Comparison of ENCODE assay signal across 17 cellular contexts in the genomic region with DNA sequence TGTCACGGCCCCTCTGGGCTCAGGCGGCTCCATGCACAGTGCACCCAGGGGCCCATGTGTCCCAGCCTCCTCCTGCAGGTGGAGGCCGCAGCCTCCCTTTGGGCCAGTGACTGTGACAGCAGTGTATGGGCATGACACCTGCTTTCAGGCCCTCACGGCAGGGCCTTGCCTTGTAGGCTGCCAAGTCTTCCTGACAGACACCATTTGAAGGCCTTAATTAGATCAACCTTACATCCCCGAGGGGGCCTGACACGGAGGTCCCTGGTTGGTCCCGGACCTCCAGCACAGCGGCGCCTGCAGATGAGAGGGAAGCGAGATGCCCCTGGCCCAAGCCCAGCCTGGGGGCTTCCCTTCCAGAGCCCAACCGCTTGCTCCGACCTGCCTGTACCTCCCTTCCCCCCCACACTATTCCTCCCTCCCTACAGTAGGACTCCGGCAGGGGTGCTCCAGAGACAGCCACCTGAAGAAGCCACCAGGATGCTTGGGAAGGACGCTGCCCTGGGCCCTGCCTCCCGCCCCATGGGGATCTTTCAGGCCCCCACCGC. TPM values are rescaled to one million over a fixed set of nuclear protein-coding genes. Genes with fewer than 3 reads are reported as not detected.
A peak's percentile ranks its signal among the peaks of the same experiment; 100 is the strongest.
DNase-seq lines count a peak whose midpoint lies in the region; FAIRE-seq and TF ChIP-seq lines count a peak whose summit lies in the region.
"Had no signal": no experiment of that assay in that cellular context is flagged by ENCODE, and none has a peak within 500 bp of the region (broad histone marks: within the 10 kb centered on the region; RNA-seq: fewer than 3 reads in every experiment).

No MANE protein-coding gene starts in this region.

- peaks cover 5% of the 10 kb centered on the region; the same call in 1 of the 2 replicates for H3K79me1 ChIP-seq in H1 (ENCODE audit: low read depth, low read length)

- H3K14ac ChIP-seq in H1 (ENCODE audit: insufficient read length): no peak overlapping the region

- H3K79me2 ChIP-seq in mammary epithelial cell (ENCODE audit: insufficient read depth, low read length) (peaks cover 90% of the 10 kb centered on the region), H1 (ENCODE audit: control insufficient read depth in 1 of 2, insufficient read depth in 2 of 2, low read length in 2 of 2) (no peaks in the 10 kb centered on the region), parathyroid adenoma (no peaks in the 10 kb centered on the region)

- WGBS in mammary epithelial cell (ENCODE audit: low coverage, missing lambda C conversion rate): 86% methylated on average over 10 of the region's 16 CpGs
- 97% methylated on average over 12 of the region's 16 CpGs; no CpG with 5 or more reads in 1 of the 2 experiments for WGBS in H1 (ENCODE audit: extremely low coverage in 1 of 2, insufficient coverage in 1 of 2, insufficient read length in 1 of 2, insufficient replicate concordance in 2 of 2, low coverage in 1 of 2, low lambda C conversion rate in 2 of 2, missing lambda C conversion rate in 1 of 2), 2 experiments

- H4K5ac ChIP-seq in H1 (ENCODE audit: insufficient read length, low read depth, low read length): no peak overlapping the region

- H3K4me3 ChIP-seq in mammary epithelial cell (replicated peaks in 1 of 3; ENCODE audit: insufficient read depth in 1 of 3, low read depth in 2 of 3, low read length in 3 of 3) (no peak overlapping the region), breast epithelium (no peak overlapping the region), H1 (ENCODE audit: extremely low read depth in 1 of 4, insufficient read depth in 2 of 4, low read depth in 3 of 4, low read length in 4 of 4) (no peak overlapping the region), parathyroid adenoma (ENCODE audit: low read depth, low read length) (no peak overlapping the region)
- H3K4me3 ChIP-seq: Peyer's patch had no signal

- no peak overlapping the region for H2BK12ac ChIP-seq in H1 (ENCODE audit: low read depth, low read length)

- no peak for TF ChIP-seq POLR2A in breast epithelium (IDR thresholded peaks at IDR 0.05)
- TF ChIP-seq POLR2A in H1 (IDR thresholded peaks at IDR 0.05; ENCODE audit: control extremely low read depth in 1 of 2, low read depth in 2 of 2, low read length in 2 of 2): no peak

- H2AFZ ChIP-seq in mammary epithelial cell (ENCODE audit: low read depth, low read length) (no peak overlapping the region), H1 (ENCODE audit: low read length) (no peak overlapping the region), parathyroid adenoma (no peak overlapping the region)

- dilution Hi-C loops in mammary epithelial cell (cut with HindIII; ENCODE audit: low sequenced_read_pairs): no loop called here

- no peak overlapping the region for H3K18ac ChIP-seq in H1 (ENCODE audit: extremely low read depth, low read length)

- H4K20me1 ChIP-seq in mammary epithelial cell (ENCODE audit: insufficient read depth, low read length): no peaks in the 10 kb centered on the region
- H4K20me1 ChIP-seq in H1 (replicated peaks in 1 of 2; ENCODE audit: control insufficient read depth in 1 of 2, insufficient read depth in 2 of 2, low read length in 2 of 2): peaks cover 2 to 4% of the 10 kb centered on the region in 2 experiments

- POLR2A ChIA-PET in H1 (lab: Charles Lee; ENCODE audit: partially characterized antibody): interaction anchor here (1.4 kb wide), 1 partner anchor 32 kb away, joined by 4 read pairs; a partner anchor contains a TSS

- intact Hi-C loops in mammary epithelial cell (cut with micrococcal nuclease) (loop anchor here (1.0 to 2.0 kb wide), 2 partner anchors 16 to 20 kb away; no protein-coding TSS in a partner anchor), breast epithelium (cut with DNase I; ENCODE audit: low total_unique reads) (no loop called here)

- H4K8ac ChIP-seq in H1 (ENCODE audit: extremely low read depth, insufficient read depth, low read length): peak overlapping the region; percentile 51; the same call in 1 of the 2 replicates

- no peak overlapping the region for H2AK5ac ChIP-seq in H1 (ENCODE audit: low read depth, low read length)

- no peak overlapping the region for H2BK120ac ChIP-seq in H1 (replicated peaks; ENCODE audit: low read depth, low read length)

- FAIRE-seq in H1 (lab: Jason Lieb, UNC): no peak
- FAIRE-seq: G401.6, GM12891, HTR-8/SVneo had no signal

- H2BK15ac ChIP-seq in H1 (ENCODE audit: low read length): no peak overlapping the region

- DNase-seq in mammary epithelial cell (no peak), breast epithelium (ENCODE audit: low spot score in 2 of 2) (no peak), H1 (ENCODE audit: low read depth in 1 of 2, low spot score in 2 of 2) (no peak), AML-193 (lab: John Stamatoyannopoulos, UW) (no peak), dedifferentiated amniotic fluid mesenchymal stem cell (ENCODE audit: extremely low spot score) (no peak), NCI-H526 (lab: John Stamatoyannopoulos, UW) (no peak)
- no peak for DNase-seq in activated effector memory CD4-positive, alpha-beta T cell treated with Interleukin-2 at 50 U/mL for 16 hours
- DNase-seq: CD4-positive, alpha-beta memory T cell; DMS79; NCI-H748 treated with DMSO at 0.1 percent for 48 hours; SHP77 treated with DMSO at 0.1 percent for 48 hours; SW 1271 had no signal

- TF ChIP-seq RAD21 in H1 (IDR thresholded peaks at IDR 0.05 in 1 of 2, conservative IDR thresholded peaks at IDR 0.05 in 1 of 2; ENCODE audit: low read depth in 2 of 2, low read length in 2 of 2): no peak

- H3K27me3 ChIP-seq in mammary epithelial cell (ENCODE audit: insufficient read depth, low read length) (no peaks in the 10 kb centered on the region), breast epithelium (no peaks in the 10 kb centered on the region), H1 (replicated peaks in 1 of 4; ENCODE audit: control insufficient read depth in 3 of 4, extremely low read depth in 1 of 4, insufficient read depth in 3 of 4, low read length in 3 of 4) (no peaks in the 10 kb centered on the region), parathyroid adenoma (ENCODE audit: control insufficient read depth, insufficient read depth, low read length) (no peaks in the 10 kb centered on the region)
- H3K27me3 ChIP-seq: Peyer's patch had no signal

- H3K4ac ChIP-seq in H1 (replicated peaks; ENCODE audit: insufficient read length, low read depth, low read length): no peak overlapping the region

- no peak overlapping the region for H3K23ac ChIP-seq in H1 (ENCODE audit: insufficient read length)

- no peak for TF ChIP-seq EP300 in H1 (IDR thresholded peaks at IDR 0.05; ENCODE audit: borderline replicate concordance in 1 of 2, low read depth in 2 of 2, low read length in 2 of 2)

- no TSS peak for BruUV-seq in mammary epithelial cell (replicated peaks; lab: Mats Ljungman, UMichigan)

- H3K4me2 ChIP-seq in mammary epithelial cell (ENCODE audit: insufficient read depth, low read depth, low read length): no peak overlapping the region
- no peak overlapping the region for H3K4me2 ChIP-seq in H1 (ENCODE audit: insufficient read depth in 1 of 2, low read depth in 2 of 2, low read length in 2 of 2)
- no peak overlapping the region for H3K4me2 ChIP-seq in parathyroid adenoma (ENCODE audit: low read length)

- H3K4me1 ChIP-seq in mammary epithelial cell (ENCODE audit: insufficient read depth, low read length) (peaks cover 44% of the 10 kb centered on the region), breast epithelium (peaks cover 15 to 30% of the 10 kb centered on the region in 2 donors), H1 (replicated peaks in 1 of 4; ENCODE audit: control insufficient read depth in 3 of 4, insufficient read depth in 4 of 4, low read length in 3 of 4) (peaks cover 0 to 12% (median 5%) of the 10 kb centered on the region in 4 experiments; a peak in 4 of 7 replicates), parathyroid adenoma (peaks cover 14% of the 10 kb centered on the region)

- no peak overlapping the region for H2BK20ac ChIP-seq in H1 (ENCODE audit: low read length)

- in situ Hi-C loops in mammary epithelial cell (cut with MboI; ENCODE audit: low sequenced_read_pairs in 2 of 2): no loop called here

- no peak overlapping the region for H2BK5ac ChIP-seq in H1 (ENCODE audit: low read depth, low read length)

- TF ChIP-seq CTCF in mammary epithelial cell (conservative IDR thresholded peaks at IDR 0.05 in 1 of 2, IDR thresholded peaks at IDR 0.05 in 1 of 2; ENCODE audit: extremely low read depth in 1 of 2, insufficient read depth in 1 of 2, low read depth in 1 of 2, low read length in 2 of 2): no peak
- no peak for TF ChIP-seq CTCF in breast epithelium (IDR thresholded peaks at IDR 0.05)
- no peak for TF ChIP-seq CTCF in H1 (IDR thresholded peaks at IDR 0.05; ENCODE audit: control extremely low read depth in 1 of 3, insufficient read depth in 1 of 3, low read depth in 1 of 3, low read length in 3 of 3)
- no peak for TF ChIP-seq CTCF in parathyroid adenoma (IDR thresholded peaks at IDR 0.05)

- H3K36me3 ChIP-seq in mammary epithelial cell (ENCODE audit: insufficient read depth, low read length) (peaks cover 5% of the 10 kb centered on the region), breast epithelium (no peaks in the 10 kb centered on the region), H1 (ENCODE audit: control insufficient read depth in 2 of 4, insufficient read depth in 4 of 4, low read length in 3 of 4) (no peaks in the 10 kb centered on the region), parathyroid adenoma (ENCODE audit: control insufficient read depth, insufficient read depth, low read length) (no peaks in the 10 kb centered on the region)
- H3K36me3 ChIP-seq: Peyer's patch had no signal

- H3K9ac ChIP-seq in mammary epithelial cell (ENCODE audit: insufficient read depth, low read length) (no peak overlapping the region), H1 (replicated peaks in 1 of 4; ENCODE audit: extremely low read depth in 1 of 4, low read depth in 3 of 4, low read length in 3 of 4) (no peak overlapping the region), parathyroid adenoma (no peak overlapping the region)

- H3K27ac ChIP-seq in mammary epithelial cell (ENCODE audit: insufficient read depth, low read depth, low read length): peak overlapping the region; percentile 21
- no peak overlapping the region for H3K27ac ChIP-seq in breast epithelium
- no peak overlapping the region for H3K27ac ChIP-seq in H1 (ENCODE audit: low read depth, low read length)
- H3K27ac ChIP-seq in parathyroid adenoma: peak overlapping the region; percentile 87

- no peak overlapping the region for H3K56ac ChIP-seq in H1 (replicated peaks; ENCODE audit: insufficient read length, low read depth, low read length)

- H3K23me2 ChIP-seq in H1 (ENCODE audit: low read depth, low read length): no peaks in the 10 kb centered on the region

- no peak overlapping the region for H4K91ac ChIP-seq in H1 (replicated peaks; ENCODE audit: insufficient read length, low read length)

- CTCF ChIA-PET in mammary epithelial cell (lab: Charles Lee; ENCODE audit: low non-redundant PET) (no interaction called here), H1 (lab: Charles Lee; ENCODE audit: partially characterized antibody) (interaction anchor here (1.0 to 1.7 kb wide), 4 partner anchors 19 to 35 kb away, joined by 3 to 7 read pairs (median 4); no protein-coding TSS in a partner anchor)

- no peaks in the 10 kb centered on the region for H3K9me3 ChIP-seq in mammary epithelial cell (replicated peaks; ENCODE audit: insufficient read depth, low read length)
- no peaks in the 10 kb centered on the region for H3K9me3 ChIP-seq in breast epithelium
- no peaks in the 10 kb centered on the region for H3K9me3 ChIP-seq in H1 (ENCODE audit: insufficient read depth in 2 of 2, low read depth in 1 of 2, low read length in 1 of 2)
- H3K9me3 ChIP-seq in parathyroid adenoma (ENCODE audit: control insufficient read depth, low read length): no peaks in the 10 kb centered on the region
- H3K9me3 ChIP-seq: Peyer's patch had no signal

RNA-seq across cellular contexts. Expression of a gene that starts 31.9 kb away (rescaled TPM):
- total RNA-seq in mammary epithelial cell (100 to 1,000 TPM in 1 of 2 donors, 10 to 100 TPM in 1; 30.8 to 114 TPM), breast epithelium (10 to 100 TPM; 21.0 to 47.0 (median 37.6) TPM)
- polyA plus RNA-seq in mammary epithelial cell (40.7 TPM), H1 (2011; rRNA removed) (10.0 and 19.8 TPM in 2 replicates)
- polyA minus RNA-seq in mammary epithelial cell: 24.5 TPM
- total RNA-seq in H1 (2021; fragmentation: NEBNext Ultra II Directional; extraction: Animal tissue kit (Norgen Biotek cat#: 25700)): 18.4 and 22.8 TPM in 2 replicates
- polyA plus RNA-seq in H1 (2011; cell fraction: cytosol; rRNA removed): 8.2 TPM
- 25.9 TPM for polyA plus RNA-seq in H1 (2011; cell fraction: nucleus; rRNA removed)
- 12.1 to 15.1 TPM (median 14.9 TPM) in 4 replicates for polyA plus RNA-seq in H1 (2012, experiment 1 of 2)
- polyA plus RNA-seq in H1 (2012, experiment 2 of 2): 15.4 TPM
- 12.5 TPM for polyA plus RNA-seq in H1 (2013, experiment 1 of 2)
- polyA plus RNA-seq in H1 (2013, experiment 2 of 2): 11.0 TPM
- 9.6 and 11.6 TPM in 2 replicates for polyA minus RNA-seq in H1 (2011; rRNA and poly(A)+ RNA removed)
- 15.8 TPM for polyA minus RNA-seq in H1 (2011; cell fraction: cytosol; rRNA and poly(A)+ RNA removed)
- 25.5 TPM for polyA minus RNA-seq in H1 (2011; cell fraction: nucleus; rRNA and poly(A)+ RNA removed)

Comparison
In these comparisons a context has a peak if more than half of its experiments do, and no peak if none do; other contexts are left out.
1. H3K27ac ChIP-seq: peak in mammary epithelial cell (single experiment) and parathyroid adenoma (single experiment); none in breast epithelium (0 of 2) and H1 (single experiment).